ENCODE assay signal across 1 cellular context in genomic region chr1:35769188-35769758, GRCh38.
TF ChIP-seq lines count a peak whose summit lies in the region.

No MANE protein-coding gene starts in this region.

TF ChIP-seq in HepG2, 621 proteins besides CTCF, POLR2A, EP300 and RAD21 (continued from another document and continues in another):
- TF ChIP-seq ZBTB10 (CRISPR knock-in tag; IDR thresholded peaks at IDR 0.05; ENCODE audit: borderline replicate concordance) (0 out of 2 replicates have a peak, but pooled peaks have one; percentile 13), MAFK (conservative IDR thresholded peaks at IDR 0.05 in 1 of 2, IDR thresholded peaks at IDR 0.05 in 1 of 2; ENCODE audit: low read length in 2 of 2) (no peak), PRDM15 (CRISPR knock-in tag; IDR thresholded peaks at IDR 0.05) (peak; percentile 91), ZNF770 (CRISPR knock-in tag; IDR thresholded peaks at IDR 0.05) (0 out of 2 replicates have a peak, but pooled peaks have one; percentile 40), ASH2L (IDR thresholded peaks at IDR 0.05; ENCODE audit: insufficient read length, low read depth, low read length) (peak; percentile 85), SALL1 (CRISPR knock-in tag; IDR thresholded peaks at IDR 0.05) (peak; percentile 55; the same call in 1 of the 2 replicates), ETS1 (CRISPR knock-in tag; IDR thresholded peaks at IDR 0.05) (no peak), TEAD3 (CRISPR knock-in tag; optimal IDR thresholded peaks at IDR 0.05; ENCODE audit: borderline replicate concordance) (peak; percentile 7), SNRNP70 (IDR thresholded peaks at IDR 0.05; ENCODE audit: low read depth, low read length) (no peak), POLR2G (IDR thresholded peaks at IDR 0.05; ENCODE audit: low read depth, low read length) (peak; percentile 82), MXD1 (CRISPR knock-in tag; IDR thresholded peaks at IDR 0.05) (no peak; the same call in 1 of the 2 replicates), HDAC6 (IDR thresholded peaks at IDR 0.05; ENCODE audit: low read depth, low read length) (no peak), ZBTB44 (CRISPR knock-in tag; IDR thresholded peaks at IDR 0.05) (0 out of 2 replicates have a peak, but pooled peaks have one; percentile 28), ZNF451 (CRISPR knock-in tag; IDR thresholded peaks at IDR 0.05) (no peak), ZNF674 (CRISPR knock-in tag; IDR thresholded peaks at IDR 0.05; ENCODE audit: low read depth) (no peak), HES4 (CRISPR knock-in tag; IDR thresholded peaks at IDR 0.05; ENCODE audit: borderline replicate concordance) (no peak), E2F5 (CRISPR knock-in tag; conservative IDR thresholded peaks at IDR 0.05) (no peak), ELF4 (CRISPR knock-in tag; IDR thresholded peaks at IDR 0.05; ENCODE audit: borderline replicate concordance) (no peak), EEA1 (CRISPR knock-in tag; IDR thresholded peaks at IDR 0.05; ENCODE audit: borderline replicate concordance) (no peak), ZNF556 (CRISPR knock-in tag; IDR thresholded peaks at IDR 0.05; ENCODE audit: borderline replicate concordance) (peak; percentile 67; the same call in 1 of the 2 replicates), KDM5A (IDR thresholded peaks at IDR 0.05; ENCODE audit: borderline replicate concordance, low read length) (0 out of 2 replicates have a peak, but pooled peaks have one; percentile 1), KMT2A (CRISPR knock-in tag; IDR thresholded peaks at IDR 0.05) (peak; percentile 95), KLF9 (CRISPR knock-in tag; IDR thresholded peaks at IDR 0.05; ENCODE audit: low read depth) (no peak), ARID2 (CRISPR knock-in tag; IDR thresholded peaks at IDR 0.05; ENCODE audit: borderline replicate concordance) (peak; percentile 84; the same call in 1 of the 2 replicates), ZNF557 (CRISPR knock-in tag; IDR thresholded peaks at IDR 0.05) (0 out of 2 replicates have a peak, but pooled peaks have one; percentile 72), ZSCAN9 (CRISPR knock-in tag; IDR thresholded peaks at IDR 0.05; ENCODE audit: borderline replicate concordance) (peak; percentile 40; the same call in 1 of the 2 replicates), BRCA1 (CRISPR knock-in tag; IDR thresholded peaks at IDR 0.05) (no peak), ZBTB25 (CRISPR knock-in tag; IDR thresholded peaks at IDR 0.05) (0 out of 2 replicates have a peak, but pooled peaks have one; percentile 26), ZNF430 (CRISPR knock-in tag; IDR thresholded peaks at IDR 0.05) (peak; percentile 73; the same call in 1 of the 2 replicates), YEATS4 (CRISPR knock-in tag; IDR thresholded peaks at IDR 0.05; ENCODE audit: borderline replicate concordance) (peak; percentile 71), CEBPB (IDR thresholded peaks at IDR 0.05; ENCODE audit: borderline replicate concordance, low read depth, low read length) (no peak), PLSCR1 (CRISPR knock-in tag; IDR thresholded peaks at IDR 0.05; ENCODE audit: borderline replicate concordance) (no peak), LCORL (IDR thresholded peaks at IDR 0.05) (no peak), LCORL (CRISPR knock-in tag; IDR thresholded peaks at IDR 0.05) (peak; percentile 67), FUBP1 (CRISPR knock-in tag; IDR thresholded peaks at IDR 0.05; ENCODE audit: borderline replicate concordance) (no peak)
